Comparison of ENCODE assay signal across 39 cellular contexts in the genomic region with DNA sequence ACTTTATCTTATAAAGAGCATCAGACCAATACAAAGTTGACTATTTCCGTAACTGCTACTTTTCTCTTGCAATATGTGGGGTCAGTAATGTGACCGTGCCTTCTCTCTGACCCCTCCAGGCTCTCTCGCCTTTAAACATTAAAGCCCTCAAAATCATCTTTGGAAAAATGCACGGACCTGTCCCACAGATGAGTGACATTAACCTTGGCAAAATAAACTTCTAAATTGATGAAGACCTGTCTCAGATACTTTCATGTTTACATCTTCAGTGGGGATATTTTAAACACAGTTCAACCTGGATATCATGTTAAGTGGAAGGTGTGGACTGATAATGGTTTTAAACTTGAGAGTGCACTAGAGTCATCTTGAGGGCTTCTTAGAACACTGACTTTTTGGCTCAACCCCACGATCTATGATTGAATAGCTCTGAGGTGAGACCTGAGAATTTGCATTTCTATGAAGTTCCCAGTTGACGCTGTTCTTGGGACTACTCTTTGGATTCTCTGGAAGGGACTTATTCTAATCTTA. TPM values are rescaled to one million over a fixed set of nuclear protein-coding genes. Genes with fewer than 3 reads are reported as not detected.
"Had no signal": no experiment of that assay in that cellular context is flagged by ENCODE, and none has a peak within 500 bp of the region (broad histone marks: within the 10 kb centered on the region; RNA-seq: fewer than 3 reads in every experiment).

No MANE protein-coding gene starts in this region.

- H3K36me3 ChIP-seq: adrenal gland, ascending aorta, brain microvascular endothelial cell, breast epithelium, cardiac muscle cell had no signal

- H3K4me3 ChIP-seq: adrenal gland, ascending aorta, body of pancreas, breast epithelium, cardiac muscle cell had no signal

- FAIRE-seq: astrocyte, bronchial epithelial cell, colon had no signal

- H3K27me3 ChIP-seq: adrenal gland, ascending aorta, body of pancreas, brain microvascular endothelial cell, breast epithelium, cardiac muscle cell had no signal

- H3K36me3 Mint-ChIP-seq: activated naive CD4-positive, alpha-beta T cell treated with anti-CD3 and anti-CD28 coated beads, Interleukin-2, amount 10 ng/mL, durations not matched to agents 7 days and 5 days; activated naive CD4-positive, alpha-beta T cell treated with anti-CD3 and anti-CD28 coated beads, Interleukin-2, amount 50 U/mL, for 24 hours; activated naive CD4-positive, alpha-beta T cell treated with anti-CD3 and anti-CD28 coated beads, Interleukin-2, amount 50 U/mL, for 72 hours; activated naive CD8-positive, alpha-beta T cell; activated naive CD8-positive, alpha-beta T cell treated with anti-CD3 and anti-CD28 coated beads for 36 hours; activated naive CD8-positive, alpha-beta T cell treated with anti-CD3 and anti-CD28 coated beads, Interleukin-2, amount 10 ng/mL, durations not matched to agents 7 days and 5 days; brain had no signal

- H3K4me1 ChIP-seq: adrenal gland, ascending aorta, breast epithelium had no signal

- H3K27me3 Mint-ChIP-seq: activated naive CD4-positive, alpha-beta T cell treated with anti-CD3 and anti-CD28 coated beads, Interleukin-2, amount 10 ng/mL, durations not matched to agents 7 days and 5 days; activated naive CD8-positive, alpha-beta T cell; central memory CD8-positive, alpha-beta T cell had no signal

- H3K4me1 Mint-ChIP-seq: activated naive CD4-positive, alpha-beta T cell treated with anti-CD3 and anti-CD28 coated beads, Interleukin-2, amount 10 ng/mL, durations not matched to agents 7 days and 5 days; activated naive CD4-positive, alpha-beta T cell treated with anti-CD3 and anti-CD28 coated beads, Interleukin-2, amount 50 U/mL, for 24 hours; activated naive CD8-positive, alpha-beta T cell treated with anti-CD3 and anti-CD28 coated beads for 36 hours; activated naive CD8-positive, alpha-beta T cell treated with anti-CD3 and anti-CD28 coated beads, Interleukin-2, amount 10 ng/mL, durations not matched to agents 7 days and 5 days; activated naive CD8-positive, alpha-beta T cell treated with anti-CD3 and anti-CD28 coated beads, Interleukin-2, amount 50 U/mL, for 24 hours; activated T-helper 17 cell treated with anti-CD3 and anti-CD28 coated beads, Interleukin-2, amount 50 U/mL, for 72 hours; brain; central memory CD8-positive, alpha-beta T cell had no signal

- H3K4me3 Mint-ChIP-seq: activated naive CD4-positive, alpha-beta T cell treated with anti-CD3 and anti-CD28 coated beads for 36 hours; activated naive CD4-positive, alpha-beta T cell treated with anti-CD3 and anti-CD28 coated beads, Interleukin-2, amount 10 ng/mL, durations not matched to agents 7 days and 5 days; activated naive CD4-positive, alpha-beta T cell treated with anti-CD3 and anti-CD28 coated beads, Interleukin-2, amount 50 U/mL, for 24 hours; activated naive CD8-positive, alpha-beta T cell; activated naive CD8-positive, alpha-beta T cell treated with anti-CD3 and anti-CD28 coated beads for 36 hours; activated naive CD8-positive, alpha-beta T cell treated with anti-CD3 and anti-CD28 coated beads, Interleukin-2, amount 10 ng/mL, durations not matched to agents 7 days and 5 days; activated naive CD8-positive, alpha-beta T cell treated with anti-CD3 and anti-CD28 coated beads, Interleukin-2, amount 50 U/mL, for 24 hours; activated T-cell treated with anti-CD3 and anti-CD28 coated beads, Interleukin-2, amount 50 U/mL, for 4 hours; activated T-cell treated with anti-CD3 and anti-CD28 coated beads, Interleukin-2, amount 50 U/mL, for 72 hours; activated T-helper 1 cell treated with anti-CD3 and anti-CD28 coated beads, Interleukin-12 subunit alpha, Interleukin-12 subunit beta, Interleukin-2, Interleukin-4 antibody, amounts not matched to agents 30 ng/mL and 10 ng/mL and 1 ng/mL, durations not matched to agents 14 hours and 24 hours and 36 hours; activated T-helper 17 cell treated with anti-CD3 and anti-CD28 coated beads, Interleukin-2, amount 50 U/mL, for 72 hours; brain; central memory CD8-positive, alpha-beta T cell had no signal

- H3K27ac ChIP-seq: adrenal gland, ascending aorta, body of pancreas, brain microvascular endothelial cell, breast epithelium, cardiac muscle cell had no signal

- DNase-seq: activated effector memory CD4-positive, alpha-beta T cell treated with anti-CD3 and anti-CD28 coated beads, Interleukin-2, amount 50 U/mL, for 16 hours; activated effector memory CD4-positive, alpha-beta T cell treated with Interleukin-2 at 50 U/mL for 16 hours; activated gamma-delta T cell; activated gamma-delta T cell treated with Interleukin-2 at 50 U/mL for 16 hours; activated naive CD4-positive, alpha-beta T cell; activated naive CD4-positive, alpha-beta T cell treated with anti-CD3 and anti-CD28 coated beads for 36 hours; activated naive CD4-positive, alpha-beta T cell treated with anti-CD3 and anti-CD28 coated beads, Interleukin-2, amount 10 ng/mL, durations not matched to agents 7 days and 5 days; activated naive CD4-positive, alpha-beta T cell treated with anti-CD3 and anti-CD28 coated beads, Interleukin-2, amount 50 U/mL, for 16 hours; activated naive CD4-positive, alpha-beta T cell treated with Interleukin-2 at 50 U/mL for 16 hours; activated naive CD8-positive, alpha-beta T cell treated with anti-CD3 and anti-CD28 coated beads for 36 hours; activated naive CD8-positive, alpha-beta T cell treated with anti-CD3 and anti-CD28 coated beads, Interleukin-2, amount 10 ng/mL, durations not matched to agents 7 days and 5 days; activated naive CD8-positive, alpha-beta T cell treated with anti-CD3 and anti-CD28 coated beads, Interleukin-2, amount 50 U/mL, for 24 hours; activated T-cell treated with anti-CD3 and anti-CD28 coated beads, Interleukin-2, amount 50 U/mL, for 4 hours; activated T-cell treated with anti-CD3 and anti-CD28 coated beads, Interleukin-2, amount 50 U/mL, for 48 hours; activated T-cell treated with anti-CD3 and anti-CD28 coated beads, Interleukin-2, amount 50 U/mL, for 72 hours; adrenal gland; amniotic stem cell; amygdala; anterior cingulate cortex; aorta; body of pancreas; brain microvascular endothelial cell; caudate nucleus; central memory CD4-positive, alpha-beta T cell; cerebellar nuclear complex had no signal

- H3K9me3 ChIP-seq: adrenal gland, ascending aorta, body of pancreas, breast epithelium had no signal

- ATAC-seq: activated naive CD4-positive, alpha-beta T cell treated with anti-CD3 and anti-CD28 coated beads, Interleukin-2, amount 50 U/mL, for 72 hours; activated naive CD8-positive, alpha-beta T cell treated with anti-CD3 and anti-CD28 coated beads, Interleukin-2, amount 50 U/mL, for 24 hours; activated T-cell treated with anti-CD3 and anti-CD28 coated beads, Interleukin-2, amount 50 U/mL, for 4 hours; activated T-cell treated with anti-CD3 and anti-CD28 coated beads, Interleukin-2, amount 50 U/mL, for 72 hours; activated T-helper 17 cell treated with anti-CD3 and anti-CD28 coated beads, Interleukin-2, amount 50 U/mL, for 72 hours; body of pancreas had no signal

- H3K27ac Mint-ChIP-seq: activated naive CD4-positive, alpha-beta T cell treated with anti-CD3 and anti-CD28 coated beads for 36 hours; activated naive CD4-positive, alpha-beta T cell treated with anti-CD3 and anti-CD28 coated beads, Interleukin-2, amount 10 ng/mL, durations not matched to agents 7 days and 5 days; activated naive CD4-positive, alpha-beta T cell treated with anti-CD3 and anti-CD28 coated beads, Interleukin-2, amount 50 U/mL, for 24 hours; activated naive CD4-positive, alpha-beta T cell treated with anti-CD3 and anti-CD28 coated beads, Interleukin-2, amount 50 U/mL, for 72 hours; activated naive CD8-positive, alpha-beta T cell; activated naive CD8-positive, alpha-beta T cell treated with anti-CD3 and anti-CD28 coated beads for 36 hours; activated naive CD8-positive, alpha-beta T cell treated with anti-CD3 and anti-CD28 coated beads, Interleukin-2, amount 10 ng/mL, durations not matched to agents 7 days and 5 days; activated naive CD8-positive, alpha-beta T cell treated with anti-CD3 and anti-CD28 coated beads, Interleukin-2, amount 50 U/mL, for 24 hours; activated T-cell treated with anti-CD3 and anti-CD28 coated beads, Interleukin-2, amount 50 U/mL, for 72 hours; activated T-helper 1 cell treated with anti-CD3 and anti-CD28 coated beads, Interleukin-12 subunit alpha, Interleukin-12 subunit beta, Interleukin-2, Interleukin-4 antibody, amounts not matched to agents 30 ng/mL and 10 ng/mL and 1 ng/mL, durations not matched to agents 14 hours and 24 hours and 36 hours; activated T-helper 17 cell treated with anti-CD3 and anti-CD28 coated beads, Interleukin-2, amount 50 U/mL, for 72 hours; activated T-helper 2 cell treated with anti-CD3 and anti-CD28 coated beads, Interferon-gamma antibody, Interleukin-2, Interleukin-4, amounts not matched to agents 10 μg/mL and 5 μg/mL and 100 μg/mL, durations not matched to agents 14 hours and 24 hours and 36 hours; brain had no signal

- H3K9me3 Mint-ChIP-seq: activated naive CD4-positive, alpha-beta T cell treated with anti-CD3 and anti-CD28 coated beads for 36 hours; activated naive CD4-positive, alpha-beta T cell treated with anti-CD3 and anti-CD28 coated beads, Interleukin-2, amount 10 ng/mL, durations not matched to agents 7 days and 5 days; activated naive CD4-positive, alpha-beta T cell treated with anti-CD3 and anti-CD28 coated beads, Interleukin-2, amount 50 U/mL, for 24 hours; activated naive CD4-positive, alpha-beta T cell treated with anti-CD3 and anti-CD28 coated beads, Interleukin-2, amount 50 U/mL, for 72 hours; activated naive CD8-positive, alpha-beta T cell treated with anti-CD3 and anti-CD28 coated beads for 36 hours; activated naive CD8-positive, alpha-beta T cell treated with anti-CD3 and anti-CD28 coated beads, Interleukin-2, amount 10 ng/mL, durations not matched to agents 7 days and 5 days; activated naive CD8-positive, alpha-beta T cell treated with anti-CD3 and anti-CD28 coated beads, Interleukin-2, amount 50 U/mL, for 24 hours; activated T-cell treated with anti-CD3 and anti-CD28 coated beads, Interleukin-2, amount 50 U/mL, for 4 hours; activated T-cell treated with anti-CD3 and anti-CD28 coated beads, Interleukin-2, amount 50 U/mL, for 72 hours; activated T-helper 1 cell treated with anti-CD3 and anti-CD28 coated beads, Interleukin-12 subunit alpha, Interleukin-12 subunit beta, Interleukin-2, Interleukin-4 antibody, amounts not matched to agents 30 ng/mL and 10 ng/mL and 1 ng/mL, durations not matched to agents 14 hours and 24 hours and 36 hours; activated T-helper 17 cell treated with anti-CD3 and anti-CD28 coated beads, Interleukin-2, amount 50 U/mL, for 72 hours; activated T-helper 2 cell treated with anti-CD3 and anti-CD28 coated beads, Interferon-gamma antibody, Interleukin-2, Interleukin-4, amounts not matched to agents 10 μg/mL and 5 μg/mL and 100 μg/mL, durations not matched to agents 14 hours and 24 hours and 36 hours; central memory CD8-positive, alpha-beta T cell had no signal

RNA-seq across cellular contexts. Expression of gene CXCL3, which starts 26.7 kb away (rescaled TPM):
- total RNA-seq: activated naive CD4-positive, alpha-beta T cell treated with anti-CD3 and anti-CD28 coated beads for 36 hours; activated naive CD4-positive, alpha-beta T cell treated with anti-CD3 and anti-CD28 coated beads, Interleukin-2, amount 50 U/mL, for 72 hours; activated naive CD8-positive, alpha-beta T cell treated with anti-CD3 and anti-CD28 coated beads for 36 hours; activated T-cell treated with anti-CD3 and anti-CD28 coated beads, Interleukin-2, amount 50 U/mL, for 72 hours; activated T-helper 17 cell treated with anti-CD3 and anti-CD28 coated beads, Interleukin-2, amount 50 U/mL, for 72 hours; ascending aorta; cardiac muscle cell had no signal

RNA-seq across cellular contexts. Expression of gene CXCL2, which starts 33.8 kb away (rescaled TPM):
- total RNA-seq: activated naive CD4-positive, alpha-beta T cell treated with anti-CD3 and anti-CD28 coated beads for 36 hours; activated naive CD4-positive, alpha-beta T cell treated with anti-CD3 and anti-CD28 coated beads, Interleukin-2, amount 50 U/mL, for 72 hours; activated naive CD8-positive, alpha-beta T cell treated with anti-CD3 and anti-CD28 coated beads for 36 hours; activated T-cell treated with anti-CD3 and anti-CD28 coated beads, Interleukin-2, amount 50 U/mL, for 72 hours; activated T-helper 1 cell treated with anti-CD3 and anti-CD28 coated beads, Interleukin-12 subunit alpha, Interleukin-12 subunit beta, Interleukin-2, Interleukin-4 antibody, amounts not matched to agents 30 ng/mL and 10 ng/mL and 1 ng/mL, durations not matched to agents 14 hours and 24 hours and 36 hours; activated T-helper 2 cell treated with anti-CD3 and anti-CD28 coated beads, Interferon-gamma antibody, Interleukin-2, Interleukin-4, amounts not matched to agents 10 μg/mL and 5 μg/mL and 100 μg/mL, durations not matched to agents 14 hours and 24 hours and 36 hours; cardiac muscle cell had no signal
- polyA plus RNA-seq: cardiac muscle cell had no signal
